Comparison of ENCODE assay signal across 1 cellular context in genomic region chr22:50548046-50548912, GRCh38.
TF ChIP-seq lines count a peak whose summit lies in the region.

No MANE protein-coding gene starts in this region.

TF ChIP-seq in GM12878, 131 proteins besides CTCF, POLR2A, EP300 and RAD21:
- no peak for TF ChIP-seq CHD2 (IDR thresholded peaks at IDR 0.05; ENCODE audit: borderline replicate concordance, low read depth, low read length)
- no peak for TF ChIP-seq NRF1 (conservative IDR thresholded peaks at IDR 0.05; ENCODE audit: low read depth, low read length)
- TF ChIP-seq MEF2B (IDR thresholded peaks at IDR 0.05; ENCODE audit: partially characterized antibody, poor library complexity, severe bottlenecking), result peak; percentile 27
- no peak for TF ChIP-seq ASH2L (IDR thresholded peaks at IDR 0.05; ENCODE audit: borderline replicate concordance, low read depth)
- TF ChIP-seq NR2F1 (conservative IDR thresholded peaks at IDR 0.05), result peak; percentile 34; the same call in 1 of the 2 replicates
- no peak for TF ChIP-seq RELB (IDR thresholded peaks at IDR 0.05; ENCODE audit: low read depth)
- 0 out of 4 replicates have a peak, but pooled peaks of 1 of the 2 experiments have one; percentile 53 for TF ChIP-seq BHLHE40 (IDR thresholded peaks at IDR 0.05; ENCODE audit: borderline replicate concordance in 1 of 2, low read depth in 2 of 2, low read length in 1 of 2)
- no peak for TF ChIP-seq USF2 (IDR thresholded peaks at IDR 0.05; ENCODE audit: borderline replicate concordance, low read depth, low read length)
- TF ChIP-seq NKRF (conservative IDR thresholded peaks at IDR 0.05), result no peak
- no peak for TF ChIP-seq HDAC2 (IDR thresholded peaks at IDR 0.05)
- TF ChIP-seq SKIL (IDR thresholded peaks at IDR 0.05; ENCODE audit: low read depth, poor library complexity, severe bottlenecking), result no peak
- TF ChIP-seq SMARCA5 (IDR thresholded peaks at IDR 0.05), result no peak
- no peak for TF ChIP-seq CHD4 (IDR thresholded peaks at IDR 0.05)
- no peak for TF ChIP-seq ZNF24 (IDR thresholded peaks at IDR 0.05)
- TF ChIP-seq SUZ12 (IDR thresholded peaks at IDR 0.05; ENCODE audit: unreplicated experiment), result no peak
- no peak for TF ChIP-seq DPF2 (IDR thresholded peaks at IDR 0.05)
- TF ChIP-seq PAX8 (IDR thresholded peaks at IDR 0.05), result no peak
- TF ChIP-seq USF1 (IDR thresholded peaks at IDR 0.05; ENCODE audit: borderline replicate concordance, extremely low read length, insufficient read depth, low read depth, low read length), result no peak
- TF ChIP-seq HSF1 (IDR thresholded peaks at IDR 0.05; ENCODE audit: low read depth, low read length), result no peak
- no peak for TF ChIP-seq SP1 (IDR thresholded peaks at IDR 0.05; ENCODE audit: low read depth, low read length)
- no peak for TF ChIP-seq CBX3 (IDR thresholded peaks at IDR 0.05; ENCODE audit: borderline replicate concordance, low read depth)
- TF ChIP-seq ZBTB33 (IDR thresholded peaks at IDR 0.05), result peak; percentile 90; the same call in 1 of the 2 replicates
- peak; percentile 39; the same call in 1 of the 2 replicates for TF ChIP-seq MAX (IDR thresholded peaks at IDR 0.05; ENCODE audit: low read depth, low read length)
- TF ChIP-seq ZNF687 (IDR thresholded peaks at IDR 0.05), result peak; percentile 73; the same call in 1 of the 2 replicates
- TF ChIP-seq IKZF1 (conservative IDR thresholded peaks at IDR 0.05), result peak; percentile 23; the same call in 1 of the 2 replicates
- TF ChIP-seq YBX1 (IDR thresholded peaks at IDR 0.05), result no peak
- TF ChIP-seq SIN3A (IDR thresholded peaks at IDR 0.05; ENCODE audit: low read depth, low read length), result no peak
- TF ChIP-seq ZNF207 (IDR thresholded peaks at IDR 0.05; ENCODE audit: borderline replicate concordance), result no peak
